ENCODE assay signal across 19 cellular contexts in the genomic region with DNA sequence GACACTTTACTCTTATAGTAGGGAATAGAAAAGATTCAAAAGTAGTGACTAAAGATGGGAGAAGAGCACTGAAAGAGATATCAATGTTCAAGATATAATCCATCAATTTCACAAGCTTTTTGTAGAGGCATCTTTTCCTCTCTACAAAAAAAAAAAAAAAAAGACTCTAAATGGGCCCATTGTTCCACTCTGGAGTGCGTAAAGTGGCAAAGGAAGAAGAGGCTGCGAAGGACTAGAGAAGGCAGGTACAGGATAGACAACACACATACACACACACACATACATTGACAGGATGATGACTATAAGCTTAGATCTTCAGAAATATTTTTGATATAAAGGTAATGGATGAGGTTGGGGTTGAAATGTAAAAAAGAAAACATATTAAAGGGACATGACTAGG.
A peak's percentile ranks its signal among the peaks of the same experiment; 100 is the strongest.
DNase-seq lines count a peak whose midpoint lies in the region; ATAC-seq and TF ChIP-seq lines count a peak whose summit lies in the region.
"Had no signal": no experiment of that assay in that cellular context is flagged by ENCODE, and none has a peak within 500 bp of the region (broad histone marks: within the 10 kb centered on the region; RNA-seq: fewer than 3 reads in every experiment).

No MANE protein-coding gene starts in this region.

- DNase-seq in activated CD4-positive, alpha-beta T cell treated with anti-CD3 and anti-CD28 coated beads for 36 hours = no peak
- no peak for DNase-seq in activated CD4-positive, alpha-beta T cell treated with anti-CD3 and anti-CD28 coated beads for 1 hour
- no peak for DNase-seq in CD4-positive, alpha-beta T cell
- DNase-seq in naive thymus-derived CD4-positive, alpha-beta T cell = no peak
- DNase-seq in central memory CD4-positive, alpha-beta T cell = no peak
- no peak for DNase-seq in RPMI8226
- DNase-seq in Right ventricle myocardium superior = no peak
- DNase-seq: 8988T; COR-L47; GF-D8; GOT3; KBM-7; MV-4-11; NCI-H1417; NCI-H1930; NCI-H2171 treated with DMSO at 0.1 percent for 48 hours; NCI-H446 treated with DMSO at 0.1 percent for 48 hours; NK-92 treated with Interleukin-12 subunit alpha and Interleukin-12 subunit beta, amount 100 ng/mL, for 24 hours had no signal

- H3K27ac Mint-ChIP-seq in activated CD4-positive, alpha-beta T cell treated with anti-CD3 and anti-CD28 coated beads for 36 hours = peak overlapping the region; percentile 62
- H3K27ac Mint-ChIP-seq in CD4-positive, alpha-beta T cell = peak overlapping the region; percentile 54
- peak overlapping the region; percentile 27 for H3K27ac Mint-ChIP-seq in activated T-helper 17 cell treated with anti-CD3 and anti-CD28 coated beads, Interleukin-2, amount 50 U/mL, for 72 hours
- peak overlapping the region in 8 of 9 donors; percentile 19 to 89 (median 68) for H3K27ac Mint-ChIP-seq in naive thymus-derived CD4-positive, alpha-beta T cell

- no peaks in the 10 kb centered on the region for H3K36me3 ChIP-seq in naive thymus-derived CD4-positive, alpha-beta T cell (ENCODE audit: control insufficient read depth in 2 of 3, insufficient read depth in 3 of 3, low read length in 3 of 3)

- H3K4me3 ChIP-seq in naive thymus-derived CD4-positive, alpha-beta T cell (ENCODE audit: low read length) = no peak overlapping the region

- no peaks in the 10 kb centered on the region for H3K27me3 Mint-ChIP-seq in activated CD4-positive, alpha-beta T cell treated with anti-CD3 and anti-CD28 coated beads for 36 hours
- H3K27me3 Mint-ChIP-seq in CD4-positive, alpha-beta T cell = no peaks in the 10 kb centered on the region
- no peaks in the 10 kb centered on the region for H3K27me3 Mint-ChIP-seq in activated T-helper 17 cell treated with anti-CD3 and anti-CD28 coated beads, Interleukin-2, amount 50 U/mL, for 72 hours
- no peaks in the 10 kb centered on the region for H3K27me3 Mint-ChIP-seq in naive thymus-derived CD4-positive, alpha-beta T cell

- POLR2A ChIA-PET in activated CD4-positive, alpha-beta T cell treated with anti-CD3 and anti-CD28 coated beads for 36 hours (lab: Charles Lee) = no interaction called here
- POLR2A ChIA-PET in CD4-positive, alpha-beta T cell (lab: Charles Lee) = interaction anchor here (0.6 to 1.4 kb wide), 4 partner anchors 9 to 55 kb away, joined by 3 to 4 read pairs (median 3); no protein-coding TSS in a partner anchor
- POLR2A ChIA-PET in naive thymus-derived CD4-positive, alpha-beta T cell (lab: Charles Lee) = interaction anchor here (0.6 to 1.1 kb wide), 3 partner anchors 11 to 80 kb away, joined by 3 read pairs; no protein-coding TSS in a partner anchor

- CTCF ChIA-PET in activated CD4-positive, alpha-beta T cell treated with anti-CD3 and anti-CD28 coated beads for 36 hours (lab: Charles Lee) = interaction anchor here (0.8 to 1.5 kb wide), 2 partner anchors 24 to 239 kb away, joined by 3 to 4 read pairs; no protein-coding TSS in a partner anchor
- CTCF ChIA-PET in CD4-positive, alpha-beta T cell (lab: Charles Lee) = interaction anchor here (0.7 to 1.3 kb wide), 3 partner anchors 11 to 120 kb away, joined by 3 read pairs; no protein-coding TSS in a partner anchor
- CTCF ChIA-PET in naive thymus-derived CD4-positive, alpha-beta T cell (lab: Charles Lee) = no interaction called here

- H3K4me3 Mint-ChIP-seq in activated CD4-positive, alpha-beta T cell treated with anti-CD3 and anti-CD28 coated beads for 36 hours = no peak overlapping the region
- no peak overlapping the region for H3K4me3 Mint-ChIP-seq in CD4-positive, alpha-beta T cell
- no peak overlapping the region for H3K4me3 Mint-ChIP-seq in activated T-helper 17 cell treated with anti-CD3 and anti-CD28 coated beads, Interleukin-2, amount 50 U/mL, for 72 hours
- H3K4me3 Mint-ChIP-seq in naive thymus-derived CD4-positive, alpha-beta T cell = peak overlapping the region in 3 of 10 donors; percentile 2 to 50 (median 14)

- intact Hi-C loops in activated CD4-positive, alpha-beta T cell treated with anti-CD3 and anti-CD28 coated beads for 36 hours (cut with DNase I, micrococcal nuclease) = no loop called here
- intact Hi-C loops in CD4-positive, alpha-beta T cell (cut with DNase I, micrococcal nuclease) = loop anchor here in 1 of 2 experiments (5.0 kb wide), 1 partner anchor 95 kb away; no protein-coding TSS in a partner anchor
- intact Hi-C loops in naive thymus-derived CD4-positive, alpha-beta T cell (cut with micrococcal nuclease) = loop anchor here (2.0 kb wide), 2 partner anchors 15 to 55 kb away; no protein-coding TSS in a partner anchor
- intact Hi-C loops in Right ventricle myocardium superior (cut with DNase I) = no loop called here

- H3K9me3 Mint-ChIP-seq in activated CD4-positive, alpha-beta T cell treated with anti-CD3 and anti-CD28 coated beads for 36 hours (ENCODE audit: low read depth) = no peaks in the 10 kb centered on the region
- H3K9me3 Mint-ChIP-seq in CD4-positive, alpha-beta T cell = no peaks in the 10 kb centered on the region
- H3K9me3 Mint-ChIP-seq in activated T-helper 17 cell treated with anti-CD3 and anti-CD28 coated beads, Interleukin-2, amount 50 U/mL, for 72 hours = no peaks in the 10 kb centered on the region
- H3K9me3 Mint-ChIP-seq in naive thymus-derived CD4-positive, alpha-beta T cell = no peaks in the 10 kb centered on the region

- H3K27me3 ChIP-seq in CD4-positive, alpha-beta T cell (ENCODE audit: control insufficient read depth, insufficient read depth, low read length) = no peaks in the 10 kb centered on the region
- no peaks in the 10 kb centered on the region for H3K27me3 ChIP-seq in naive thymus-derived CD4-positive, alpha-beta T cell (ENCODE audit: control insufficient read depth in 2 of 2, insufficient read depth in 2 of 2, low read length in 2 of 2)

- no peak for TF ChIP-seq CTCF in CD4-positive, alpha-beta T cell (IDR thresholded peaks at IDR 0.05)

- no peak overlapping the region for H3K27ac ChIP-seq in CD4-positive, alpha-beta T cell (ENCODE audit: low read depth, low read length)
- peak overlapping the region; percentile 27 for H3K27ac ChIP-seq in naive thymus-derived CD4-positive, alpha-beta T cell (ENCODE audit: low read depth, low read length)

- no peak for ATAC-seq in activated CD4-positive, alpha-beta T cell treated with anti-CD3 and anti-CD28 coated beads for 36 hours
- ATAC-seq in CD4-positive, alpha-beta T cell (ENCODE audit: poor library complexity) = no peak
- no peak for ATAC-seq in activated T-helper 17 cell treated with anti-CD3 and anti-CD28 coated beads, Interleukin-2, amount 50 U/mL, for 72 hours (replicated peaks)
- ATAC-seq in naive thymus-derived CD4-positive, alpha-beta T cell = no peak
- no peak for ATAC-seq in Right ventricle myocardium superior (ENCODE audit: poor library complexity)

- H3K4me1 Mint-ChIP-seq in activated CD4-positive, alpha-beta T cell treated with anti-CD3 and anti-CD28 coated beads for 36 hours = peaks cover 76% of the 10 kb centered on the region
- H3K4me1 Mint-ChIP-seq in CD4-positive, alpha-beta T cell (ENCODE audit: low read depth) = peaks cover 77% of the 10 kb centered on the region
- H3K4me1 Mint-ChIP-seq in activated T-helper 17 cell treated with anti-CD3 and anti-CD28 coated beads, Interleukin-2, amount 50 U/mL, for 72 hours = peaks cover 48% of the 10 kb centered on the region
- H3K4me1 Mint-ChIP-seq in naive thymus-derived CD4-positive, alpha-beta T cell = peaks cover 13 to 84% (median 80%) of the 10 kb centered on the region in 7 donors

- peaks cover 39% of the 10 kb centered on the region for H3K36me3 Mint-ChIP-seq in activated CD4-positive, alpha-beta T cell treated with anti-CD3 and anti-CD28 coated beads for 36 hours (ENCODE audit: low read depth)
- H3K36me3 Mint-ChIP-seq in CD4-positive, alpha-beta T cell (ENCODE audit: low read depth) = peaks cover 39% of the 10 kb centered on the region
- peaks cover 59% of the 10 kb centered on the region for H3K36me3 Mint-ChIP-seq in activated T-helper 17 cell treated with anti-CD3 and anti-CD28 coated beads, Interleukin-2, amount 50 U/mL, for 72 hours (ENCODE audit: low read depth)
- peaks cover 6 to 26% (median 15%) of the 10 kb centered on the region in 5 donors for H3K36me3 Mint-ChIP-seq in naive thymus-derived CD4-positive, alpha-beta T cell

- peaks cover 0 to 10% of the 10 kb centered on the region in 2 donors for H3K4me1 ChIP-seq in naive thymus-derived CD4-positive, alpha-beta T cell (ENCODE audit: control insufficient read depth in 2 of 2, insufficient read depth in 2 of 2, low read length in 2 of 2)

- H3K9me3 ChIP-seq in CD4-positive, alpha-beta T cell (ENCODE audit: control insufficient read depth, low read length) = no peaks in the 10 kb centered on the region
- H3K9me3 ChIP-seq in naive thymus-derived CD4-positive, alpha-beta T cell (ENCODE audit: control insufficient read depth in 2 of 3, low read length in 3 of 3) = no peaks in the 10 kb centered on the region

Comparison
In these comparisons a context has a peak if more than half of its experiments do, and no peak if none do; other contexts are left out.
1. intact Hi-C loops: an anchor here in naive thymus-derived CD4-positive, alpha-beta T cell (2.0 kb wide); none called in activated CD4-positive, alpha-beta T cell treated with anti-CD3 and anti-CD28 coated beads for 36 hours and Right ventricle myocardium superior.